In genomic region chr9:133119039-133119438, GRCh38 we compare ENCODE assay signal across 1 cellular context.
TF ChIP-seq lines count a peak whose summit lies in the region.

No MANE protein-coding gene starts in this region.

TF ChIP-seq in GM23338, 12 proteins besides CTCF, POLR2A, EP300 and RAD21 (continued from another document):
- no peak for TF ChIP-seq ZNF462 (CRISPR knock-in tag; IDR thresholded peaks at IDR 0.05)
